In the genomic region with DNA sequence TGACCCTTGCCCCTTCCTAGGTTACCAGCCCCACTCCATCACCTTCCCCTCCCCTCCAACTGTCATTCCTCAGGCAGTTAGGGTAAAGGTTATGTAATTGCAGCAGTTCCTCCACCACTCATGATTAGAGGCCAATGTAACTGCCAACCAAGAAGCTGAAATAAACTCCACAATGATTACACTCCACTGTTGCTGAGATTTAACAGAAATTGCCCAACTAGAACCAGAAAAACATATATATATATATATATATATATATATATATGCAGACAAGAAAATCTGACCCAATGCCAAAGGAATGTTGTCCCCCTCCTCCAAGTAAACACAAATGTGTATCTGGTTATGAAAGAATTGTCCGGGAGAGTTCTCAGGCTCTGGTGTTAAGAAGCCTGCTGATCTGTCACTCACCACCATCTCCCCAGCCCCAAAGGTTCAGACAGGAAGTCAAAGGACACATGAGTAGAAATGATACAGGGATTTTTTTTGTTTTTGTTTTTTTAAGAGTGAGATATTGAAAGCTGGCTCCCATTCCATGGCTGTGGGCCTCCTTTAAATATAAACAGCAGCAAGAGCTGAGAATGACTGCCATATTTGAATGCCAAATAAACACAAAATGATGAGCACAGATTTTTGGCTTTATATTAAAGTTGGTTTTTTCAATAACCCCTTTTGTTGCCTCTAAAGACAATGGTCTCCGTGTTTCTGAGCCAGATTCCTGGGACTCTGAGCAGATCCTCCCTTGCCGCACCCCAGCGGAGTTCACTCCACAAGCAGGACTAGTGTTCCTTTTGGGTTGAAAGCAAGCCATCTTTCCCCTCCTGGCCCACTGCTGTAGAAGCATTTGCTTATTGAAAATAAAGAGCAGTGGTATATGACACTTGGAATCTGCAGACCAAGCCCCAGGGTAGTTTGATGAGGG, we compare ENCODE assay signal across 14 cellular contexts.
DNase-seq lines count a peak whose midpoint lies in the region; ATAC-seq and TF ChIP-seq lines count a peak whose summit lies in the region.
"Had no signal": no experiment of that assay in that cellular context is flagged by ENCODE, and none has a peak within 500 bp of the region (broad histone marks: within the 10 kb centered on the region; RNA-seq: fewer than 3 reads in every experiment).

No MANE protein-coding gene starts in this region.

- H3K27me3 Mint-ChIP-seq in progenitor cell of endocrine pancreas: no peaks in the 10 kb centered on the region

- in situ Hi-C loops in HAP-1 (cut with MboI; ENCODE audit: low sequenced_read_pairs): no loop called here

- H3K9me3 ChIP-seq in HAP-1: no peaks in the 10 kb centered on the region
- H3K9me3 ChIP-seq: tibial artery had no signal

- peaks cover 10% of the 10 kb centered on the region for H3K4me1 Mint-ChIP-seq in progenitor cell of endocrine pancreas (ENCODE audit: low read depth)

- no peaks in the 10 kb centered on the region for H3K36me3 ChIP-seq in HAP-1 (replicated peaks)
- H3K36me3 ChIP-seq: tibial artery had no signal

- H3K27ac Mint-ChIP-seq in progenitor cell of endocrine pancreas: peak overlapping the region; percentile 83

- TF ChIP-seq CTCF in progenitor cell of endocrine pancreas (IDR thresholded peaks at IDR 0.05; ENCODE audit: unreplicated experiment): no peak

- no peak overlapping the region for H3K4me3 ChIP-seq in HAP-1
- H3K4me3 ChIP-seq: tibial artery had no signal

- H3K4me3 Mint-ChIP-seq in progenitor cell of endocrine pancreas (ENCODE audit: low read depth): no peak overlapping the region

- H3K27ac ChIP-seq in angular gyrus (ENCODE audit: low read depth, low read length): peak overlapping the region; percentile 32
- H3K27ac ChIP-seq: tibial artery had no signal

- H3K9me3 Mint-ChIP-seq in progenitor cell of endocrine pancreas (ENCODE audit: low read depth): no peaks in the 10 kb centered on the region

- no peaks in the 10 kb centered on the region for H3K4me1 ChIP-seq in HAP-1

- H3K27me3 ChIP-seq in HAP-1 (ENCODE audit: low read depth): no peaks in the 10 kb centered on the region
- H3K27me3 ChIP-seq: tibial artery had no signal

- DNase-seq in H4 (ENCODE audit: low spot score): peak; percentile 34
- DNase-seq in hypothalamus (lab: John Stamatoyannopoulos, UW): peak in 26 of 51 donors; percentile 2 to 55 (median 21)
- no peak for DNase-seq in progenitor cell of endocrine pancreas (ENCODE audit: low spot score, unreplicated experiment)
- no peak for DNase-seq in HAP-1 (ENCODE audit: low spot score in 2 of 2)
- DNase-seq: H7, left ventricle myocardium superior, MM.1S, NCI-H446, retina, tibial artery had no signal

- ATAC-seq in HG03442 (IDR thresholded peaks at IDR 0.05; ENCODE audit: unreplicated experiment) (no peak), HG03378 (IDR thresholded peaks at IDR 0.05; ENCODE audit: unreplicated experiment) (no peak), GM21723 (IDR thresholded peaks at IDR 0.05; ENCODE audit: unreplicated experiment) (no peak)
- ATAC-seq: left ventricle myocardium superior had no signal

- H3K36me3 Mint-ChIP-seq in progenitor cell of endocrine pancreas (ENCODE audit: insufficient read depth): no peaks in the 10 kb centered on the region

Comparison
In these comparisons a context has a peak if more than half of its experiments do, and no peak if none do; other contexts are left out.
1. DNase-seq: peak in H4 (single experiment) and hypothalamus (26 of 51); none in progenitor cell of endocrine pancreas (single experiment) and HAP-1 (0 of 2).